In the genomic region with DNA sequence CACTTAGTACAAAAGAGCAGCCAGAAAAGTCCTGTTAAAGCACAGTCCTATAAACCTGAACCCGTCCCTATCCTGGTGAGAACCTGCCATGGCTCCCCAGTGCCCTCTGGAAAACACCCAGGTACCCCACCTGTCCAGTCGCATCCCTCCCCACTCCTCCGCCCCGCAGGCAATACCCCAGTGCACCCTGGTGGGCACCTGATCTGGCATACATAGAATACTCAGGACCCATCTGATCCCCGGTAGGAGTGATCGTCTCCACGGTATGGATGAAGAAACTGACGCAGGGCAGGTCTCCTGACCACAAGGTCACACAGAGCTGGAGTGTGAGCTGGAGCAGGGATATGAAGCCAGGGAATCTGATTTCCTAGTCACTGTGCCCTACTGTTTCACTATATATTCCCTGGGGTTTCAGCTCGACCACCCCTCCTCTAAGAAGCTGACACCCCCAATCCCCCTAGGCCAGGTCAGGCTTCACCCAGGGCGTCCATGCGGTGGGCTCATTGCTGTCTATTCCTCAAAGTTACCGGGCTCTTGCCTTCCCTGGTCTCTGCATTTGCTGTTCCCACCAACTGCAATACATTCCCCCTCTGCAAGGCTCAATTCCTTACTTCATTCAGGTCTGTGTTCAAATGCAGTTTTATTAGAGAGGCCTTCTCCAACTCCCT, we compare ENCODE assay signal across 6 cellular contexts. TPM values are rescaled to one million over a fixed set of nuclear protein-coding genes. Genes with fewer than 3 reads are reported as not detected.
A peak's percentile ranks its signal among the peaks of the same experiment; 100 is the strongest.
DNase-seq lines count a peak whose midpoint lies in the region; TF ChIP-seq lines count a peak whose summit lies in the region.

No MANE protein-coding gene starts in this region.

- H3K27ac ChIP-seq in substantia nigra (ENCODE audit: low read depth, low read length, poor library complexity, severe bottlenecking): peak overlapping the region; percentile 93

- POLR2A ChIA-PET in GM10248 (lab: Yijun Ruan, JAX): interaction anchor here (0.6 to 1.2 kb wide), 2 partner anchors 11 to 18 kb away, joined by 3 to 5 read pairs; no protein-coding TSS in a partner anchor

- peak; percentile 62 for DNase-seq in DMS53 (lab: John Stamatoyannopoulos, UW)
- no peak for DNase-seq in DMS53 treated with DMSO at 0.1 percent for 48 hours (lab: John Stamatoyannopoulos, UW; ENCODE audit: unreplicated experiment)
- peak; percentile 42 for DNase-seq in fibroblast of villous mesenchyme (ENCODE audit: low read depth)
- DNase-seq in substantia nigra (lab: John Stamatoyannopoulos, UW): peak in 4 of 49 donors; percentile 40 to 65 (median 46)
- DNase-seq in activated CD4-positive, CD25-positive, alpha-beta regulatory T cell treated with anti-CD3 and anti-CD28 coated beads, Interleukin-2, amount 50 U/mL, for 72 hours: no peak
- no peak for DNase-seq in GM10248 (ENCODE audit: extremely low spot score)

- H3K4me3 ChIP-seq in fibroblast of villous mesenchyme (ENCODE audit: low read depth, low read length): peak overlapping the region; percentile 51

- TF ChIP-seq CTCF in fibroblast of villous mesenchyme (IDR thresholded peaks at IDR 0.05; ENCODE audit: insufficient read depth, low read depth, low read length) (no peak), GM10248 (IDR thresholded peaks at IDR 0.05; ENCODE audit: control extremely low read depth, extremely low read depth, low read depth, missing control alignments) (no peak)

- CTCF ChIA-PET in GM10248 (lab: Yijun Ruan, JAX): interaction anchor here (0.6 to 8.3 kb wide), 7 partner anchors 12 to 232 kb away, joined by 3 to 45 read pairs (median 4); partner anchors contain the start of genes FBXO46, QPCTL and SNRPD2

RNA-seq across cellular contexts. Expression of gene FBXO46, which starts 12.6 kb away (rescaled TPM):
- 7.4 and 12.5 TPM in 2 replicates for total RNA-seq in fibroblast of villous mesenchyme

RNA-seq across cellular contexts. Expression of gene MEIOSIN, which starts 15.1 kb away (rescaled TPM):
- not detected in 2 replicates for total RNA-seq in fibroblast of villous mesenchyme

RNA-seq across cellular contexts. Expression of gene QPCTL, which starts 25.7 kb away (rescaled TPM):
- total RNA-seq in fibroblast of villous mesenchyme: 28.0 and 29.8 TPM in 2 replicates

RNA-seq across cellular contexts. Expression of gene SNRPD2, which starts 26.4 kb away (rescaled TPM):
- 191 and 217 TPM in 2 replicates for total RNA-seq in fibroblast of villous mesenchyme

RNA-seq across cellular contexts. Expression of gene GIPR, which starts 50.1 kb away (rescaled TPM):
- 0.32 TPM in 1 of 2 replicates, not detected in the other for total RNA-seq in fibroblast of villous mesenchyme

Comparison
In these comparisons a context has a peak if more than half of its experiments do, and no peak if none do; other contexts are left out.
1. DNase-seq: peak in DMS53 (single experiment) and fibroblast of villous mesenchyme (single experiment); none in DMS53 treated with DMSO at 0.1 percent for 48 hours (single experiment), activated CD4-positive, CD25-positive, alpha-beta regulatory T cell treated with anti-CD3 and anti-CD28 coated beads, Interleukin-2, amount 50 U/mL, for 72 hours (single experiment) and GM10248 (single experiment).